Comparison of ENCODE assay signal across 27 cellular contexts in the genomic region with DNA sequence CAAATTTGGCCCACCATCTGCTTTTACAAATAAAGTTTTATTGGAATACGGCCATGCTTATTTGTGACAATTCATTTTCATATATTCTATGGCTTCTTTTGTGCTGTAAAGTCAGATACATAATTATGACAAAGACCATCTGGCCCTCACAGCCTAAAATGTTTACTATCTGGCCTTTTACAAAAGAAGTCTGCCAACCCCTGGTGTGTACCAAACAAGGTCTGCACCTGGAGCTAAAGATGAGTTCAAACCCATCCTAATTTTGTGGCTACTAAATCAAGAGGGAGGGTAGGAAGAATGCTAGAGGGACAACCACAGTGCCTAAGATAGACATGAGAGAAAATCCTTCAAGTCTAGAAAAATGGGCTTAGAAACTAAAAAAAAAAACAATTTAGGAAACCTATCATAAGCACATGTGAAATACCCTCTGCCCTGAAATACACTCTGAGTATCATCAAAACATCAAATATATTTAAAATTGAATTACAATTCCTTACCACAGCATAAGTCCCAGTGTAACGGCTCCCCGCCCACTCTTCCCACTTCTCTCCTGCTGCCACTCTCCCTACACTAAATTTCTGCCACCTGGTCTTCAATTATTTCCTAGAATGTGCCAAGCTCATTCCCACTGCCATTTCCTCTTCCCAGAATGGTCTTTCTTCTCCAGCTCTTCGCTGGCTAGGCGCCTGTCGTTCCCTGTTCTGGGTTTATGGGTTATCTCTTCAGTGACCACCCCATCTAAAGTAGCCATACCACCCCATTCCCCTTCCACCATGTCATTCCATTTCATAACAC.
DNase-seq lines count a peak whose midpoint lies in the region; ATAC-seq, FAIRE-seq and TF ChIP-seq lines count a peak whose summit lies in the region.
"Had no signal": no experiment of that assay in that cellular context is flagged by ENCODE, and none has a peak within 500 bp of the region (broad histone marks: within the 10 kb centered on the region; RNA-seq: fewer than 3 reads in every experiment).

No MANE protein-coding gene starts in this region.

- H3K4me3 Mint-ChIP-seq in activated naive CD4-positive, alpha-beta T cell treated with anti-CD3 and anti-CD28 coated beads for 36 hours, result no peak overlapping the region
- H3K4me3 Mint-ChIP-seq: GM23338, memory B cell, neural crest cell had no signal

- no peaks in the 10 kb centered on the region for H3K79me2 ChIP-seq in K562 (ENCODE audit: control insufficient read depth, insufficient read depth, low read length)

- H3K36me3 Mint-ChIP-seq in activated naive CD4-positive, alpha-beta T cell treated with anti-CD3 and anti-CD28 coated beads for 36 hours (ENCODE audit: low read depth), result peaks cover 8% of the 10 kb centered on the region

- H3K27ac Mint-ChIP-seq in activated naive CD4-positive, alpha-beta T cell treated with anti-CD3 and anti-CD28 coated beads for 36 hours, result peak overlapping the region; percentile 84
- H3K27ac Mint-ChIP-seq: GM23338, memory B cell had no signal

- intact Hi-C loops in activated naive CD4-positive, alpha-beta T cell treated with anti-CD3 and anti-CD28 coated beads for 36 hours (cut with micrococcal nuclease), result loop anchor here (1.0 kb wide), 1 partner anchor 10 kb away; no protein-coding TSS in a partner anchor
- intact Hi-C loops in K562 (cut with micrococcal nuclease), result no loop called here

- no peaks in the 10 kb centered on the region for H3K4me1 ChIP-seq in K562 (replicated peaks in 1 of 2; ENCODE audit: control insufficient read depth in 2 of 2, insufficient read depth in 2 of 2, low read length in 2 of 2)
- H3K4me1 ChIP-seq: BLaER1, SJCRH30 had no signal

- H3K9me1 ChIP-seq in K562 (ENCODE audit: control insufficient read depth, insufficient read depth, low read length), result no peaks in the 10 kb centered on the region

- no peak overlapping the region for H3K4me3 ChIP-seq in K562
- H3K4me3 ChIP-seq: adrenal gland, BLaER1, GM23338, SJCRH30, skin epidermis had no signal

- TF ChIP-seq EP300 in K562 (IDR thresholded peaks at IDR 0.05; ENCODE audit: low read length), result no peak

- no peak for FAIRE-seq in K562 (lab: Jason Lieb, UNC)
- FAIRE-seq: HepG2, islet of Langerhans had no signal

- no peak overlapping the region for H2AFZ ChIP-seq in K562 (ENCODE audit: low read depth, low read length)
- H2AFZ ChIP-seq: GM23338 had no signal

- H3K4me2 ChIP-seq in K562 (ENCODE audit: insufficient read depth, low read length), result no peak overlapping the region
- H3K4me2 ChIP-seq: BLaER1, GM23338 had no signal

- H4K20me1 ChIP-seq in K562 (replicated peaks; ENCODE audit: control insufficient read depth, insufficient read depth, low read length), result no peaks in the 10 kb centered on the region
- H4K20me1 ChIP-seq: BLaER1 had no signal

- TF ChIP-seq POLR2A in K562 (conservative IDR thresholded peaks at IDR 0.05), result no peak

- in situ Hi-C loops in K562 (cut with MboI), result no loop called here

- 51% methylated on average over 3 of the region's 6 CpGs for WGBS in K562 (ENCODE audit: insufficient coverage, low coverage, missing lambda C conversion rate)

- POLR2A ChIA-PET in K562 (lab: Yijun Ruan, JAX) (no interaction called here), GM10248 (lab: Yijun Ruan, JAX) (no interaction called here)

- TF ChIP-seq CTCF in K562 (IDR thresholded peaks at IDR 0.05 in 2 of 3, conservative IDR thresholded peaks at IDR 0.05 in 1 of 3; ENCODE audit: insufficient read depth in 2 of 3, low read depth in 1 of 3, low read length in 3 of 3) (no peak), GM10248 (IDR thresholded peaks at IDR 0.05; ENCODE audit: control extremely low read depth, extremely low read depth, low read depth, missing control alignments) (no peak)

- CTCF ChIA-PET in activated naive CD4-positive, alpha-beta T cell treated with anti-CD3 and anti-CD28 coated beads for 36 hours (lab: Charles Lee), result interaction anchor here (0.7 to 2.0 kb wide), 2 partner anchors 10 to 20 kb away, joined by 4 to 6 read pairs; no protein-coding TSS in a partner anchor
- CTCF ChIA-PET in K562 (lab: Yijun Ruan, JAX; ENCODE audit: low intra/inter-chr PET ratio), result no interaction called here
- CTCF ChIA-PET in GM10248 (lab: Yijun Ruan, JAX), result interaction anchor here (0.6 kb wide), 1 partner anchor 11 kb away, joined by 3 read pairs; no protein-coding TSS in a partner anchor

- DNase-seq in activated naive CD4-positive, alpha-beta T cell treated with anti-CD3 and anti-CD28 coated beads for 36 hours, result no peak
- no peak for DNase-seq in activated naive CD4-positive, alpha-beta T cell treated with anti-CD3 and anti-CD28 coated beads, Interleukin-2, amount 50 U/mL, for 16 hours
- DNase-seq in NCI-H1092 (lab: John Stamatoyannopoulos, UW), result peak; percentile 19
- DNase-seq in NCI-H345 treated with DMSO at 0.1 percent for 48 hours (lab: John Stamatoyannopoulos, UW; ENCODE audit: unreplicated experiment), result peak; percentile 45
- DNase-seq in K562 (ENCODE audit: extremely low read depth in 1 of 4, low spot score in 3 of 4), result no peak
- DNase-seq in NK-92 (lab: John Stamatoyannopoulos, UW; ENCODE audit: unreplicated experiment), result no peak
- DNase-seq in GM10248 (ENCODE audit: extremely low spot score), result no peak
- DNase-seq: activated CD4-positive, alpha-beta T cell treated with anti-CD3 and anti-CD28 coated beads, Interleukin-2, amount 50 U/mL, for 1 hour; adrenal gland; central memory CD4-positive, alpha-beta T cell; DND-41; glutamatergic neuron; Karpas-422; NCI-H1436; RPMI8226; SJCRH30; SW 1271 had no signal

- H3K27me3 Mint-ChIP-seq in activated naive CD4-positive, alpha-beta T cell treated with anti-CD3 and anti-CD28 coated beads for 36 hours (ENCODE audit: low read depth), result no peaks in the 10 kb centered on the region

- no peaks in the 10 kb centered on the region for H3K36me3 ChIP-seq in K562 (ENCODE audit: control insufficient read depth, insufficient read depth, low read length)
- H3K36me3 ChIP-seq: adrenal gland, BLaER1, SJCRH30 had no signal

- ATAC-seq in K562 (no peak), GM19455 (IDR thresholded peaks at IDR 0.05; ENCODE audit: unreplicated experiment) (no peak)
- ATAC-seq: esophagus mucosa, GM23338, HepG2, left lobe of liver had no signal

- no peak overlapping the region for H3K9ac ChIP-seq in K562 (ENCODE audit: insufficient read depth in 1 of 2, low read depth in 2 of 2, low read length in 2 of 2)
- H3K9ac ChIP-seq: BLaER1 had no signal

- H3K9me3 ChIP-seq in K562 (replicated peaks; ENCODE audit: control insufficient read depth, insufficient read depth, low read depth, low read length), result no peaks in the 10 kb centered on the region
- H3K9me3 ChIP-seq: adrenal gland, SJCRH30 had no signal

- H3K4me1 Mint-ChIP-seq in activated naive CD4-positive, alpha-beta T cell treated with anti-CD3 and anti-CD28 coated beads for 36 hours (ENCODE audit: low read depth), result peaks cover 86% of the 10 kb centered on the region
- H3K4me1 Mint-ChIP-seq: memory B cell, neural crest cell had no signal

- H3K27me3 ChIP-seq in K562 (ENCODE audit: control insufficient read depth in 2 of 2, insufficient read depth in 2 of 2, low read length in 2 of 2), result no peaks in the 10 kb centered on the region
- H3K27me3 ChIP-seq: adrenal gland, BLaER1, SJCRH30 had no signal

- TF ChIP-seq RAD21 in K562 (CRISPR knock-in tag; conservative IDR thresholded peaks at IDR 0.05 in 1 of 2, IDR thresholded peaks at IDR 0.05 in 1 of 2), result no peak

- BruUV-seq in K562 (replicated peaks; lab: Mats Ljungman, UMichigan), result no TSS peak

- H3K27ac ChIP-seq in K562 (ENCODE audit: extremely low read depth, low read depth, low read length), result no peak overlapping the region
- H3K27ac ChIP-seq: adrenal gland, BLaER1, SJCRH30, skin epidermis had no signal

- no peaks in the 10 kb centered on the region for H3K9me3 Mint-ChIP-seq in activated naive CD4-positive, alpha-beta T cell treated with anti-CD3 and anti-CD28 coated beads for 36 hours
- H3K9me3 Mint-ChIP-seq: GM23338, memory B cell, neural crest cell had no signal

Comparison
In these comparisons a context has a peak if more than half of its experiments do, and no peak if none do; other contexts are left out.
1. DNase-seq: peak in NCI-H1092 (single experiment) and NCI-H345 treated with DMSO at 0.1 percent for 48 hours (single experiment); none in activated naive CD4-positive, alpha-beta T cell treated with anti-CD3 and anti-CD28 coated beads for 36 hours (single experiment), activated naive CD4-positive, alpha-beta T cell treated with anti-CD3 and anti-CD28 coated beads, Interleukin-2, amount 50 U/mL, for 16 hours (single experiment), K562 (0 of 4), NK-92 (single experiment) and GM10248 (single experiment).